ENCODE assay signal across 8 cellular contexts in genomic region chr6:2845880-2846208, GRCh38. TPM values are rescaled to one million over a fixed set of nuclear protein-coding genes. Genes with fewer than 3 reads are reported as not detected.
DNase-seq lines count a peak whose midpoint lies in the region; ATAC-seq and TF ChIP-seq lines count a peak whose summit lies in the region.

No MANE protein-coding gene starts in this region.

- CTCF ChIA-PET in PC-3 (lab: Charles Lee): interaction anchor here (0.6 to 2.7 kb wide), 6 partner anchors 55 to 144 kb away, joined by 3 to 26 read pairs (median 7); no protein-coding TSS in a partner anchor

- H3K36me3 Mint-ChIP-seq in T-helper 2 cell treated with Interferon-gamma antibody and Interleukin-4, amounts not matched to agents 5 μg/mL and 100 μg/mL, for 36 hours (ENCODE audit: low read depth): peaks cover 8% of the 10 kb centered on the region

- no peaks in the 10 kb centered on the region for H3K27me3 Mint-ChIP-seq in T-helper 2 cell treated with Interferon-gamma antibody and Interleukin-4, amounts not matched to agents 5 μg/mL and 100 μg/mL, for 36 hours (ENCODE audit: low read depth)

- peaks cover 46% of the 10 kb centered on the region for H3K4me1 Mint-ChIP-seq in T-helper 2 cell treated with Interferon-gamma antibody and Interleukin-4, amounts not matched to agents 5 μg/mL and 100 μg/mL, for 36 hours (ENCODE audit: low read depth)

- H3K4me3 Mint-ChIP-seq in T-helper 2 cell treated with Interferon-gamma antibody and Interleukin-4, amounts not matched to agents 5 μg/mL and 100 μg/mL, for 36 hours: peak overlapping the region; percentile 39

- no peak overlapping the region for H3K27ac Mint-ChIP-seq in T-helper 2 cell treated with Interferon-gamma antibody and Interleukin-4, amounts not matched to agents 5 μg/mL and 100 μg/mL, for 36 hours

- H3K9me3 ChIP-seq in PC-3 (ENCODE audit: low read length): no peaks in the 10 kb centered on the region
- no peaks in the 10 kb centered on the region for H3K9me3 ChIP-seq in smooth muscle cell (replicated peaks; ENCODE audit: low read depth)

- TF ChIP-seq CTCF in PC-3 (conservative IDR thresholded peaks at IDR 0.05; ENCODE audit: low read depth, low read length) (no peak), dorsolateral prefrontal cortex (IDR thresholded peaks at IDR 0.05 in 54 of 56, conservative IDR thresholded peaks at IDR 0.05 in 2 of 56; ENCODE audit: low read depth in 1 of 56, partially characterized antibody in 56 of 56) (no peak), smooth muscle cell (IDR thresholded peaks at IDR 0.05; ENCODE audit: borderline replicate concordance, insufficient read depth, poor library complexity, severe bottlenecking) (no peak)

- H3K4me2 ChIP-seq in PC-3 (ENCODE audit: low read length) (peak overlapping the region; percentile 85), smooth muscle cell (peak overlapping the region; percentile 75)

- no peaks in the 10 kb centered on the region for H3F3A ChIP-seq in PC-3 (ENCODE audit: low read length, unreplicated experiment)
- peaks cover 8% of the 10 kb centered on the region for H3F3A ChIP-seq in smooth muscle cell (ENCODE audit: low read depth)

- peaks cover 3% of the 10 kb centered on the region for H3K9me3 Mint-ChIP-seq in T-helper 2 cell treated with Interferon-gamma antibody and Interleukin-4, amounts not matched to agents 5 μg/mL and 100 μg/mL, for 36 hours

- H3K9ac ChIP-seq in PC-3 (ENCODE audit: low read length) (peak overlapping the region; percentile 79), smooth muscle cell (ENCODE audit: low read depth) (no peak overlapping the region)

- DNase-seq in T-helper 2 cell treated with Interferon-gamma antibody and Interleukin-4, amounts not matched to agents 5 μg/mL and 100 μg/mL, for 36 hours (ENCODE audit: low spot score): no peak
- no peak for DNase-seq in T-helper 2 cell
- no peak for DNase-seq in PC-3
- DNase-seq in dorsolateral prefrontal cortex: no peak
- no peak for DNase-seq in smooth muscle cell (lab: John Stamatoyannopoulos, UW; ENCODE audit: unreplicated experiment)
- no peak for DNase-seq in A172 (ENCODE audit: low spot score)

- intact Hi-C loops in PC-3 (cut with micrococcal nuclease): loop anchor here (1.0 to 5.0 kb wide), 6 partner anchors 8 to 211 kb away; no protein-coding TSS in a partner anchor
- intact Hi-C loops in dorsolateral prefrontal cortex (cut with DNase I): loop anchor here (1.0 to 10.0 kb wide), 4 partner anchors 86 to 143 kb away; no protein-coding TSS in a partner anchor

- H3K4me1 ChIP-seq in PC-3 (ENCODE audit: insufficient read depth, low read length) (peaks cover 43% of the 10 kb centered on the region), smooth muscle cell (ENCODE audit: low read depth) (peaks cover 3% of the 10 kb centered on the region)

- no peaks in the 10 kb centered on the region for H4K20me1 ChIP-seq in PC-3 (ENCODE audit: low read length)
- no peaks in the 10 kb centered on the region for H4K20me1 ChIP-seq in smooth muscle cell (ENCODE audit: low read depth)

- POLR2A ChIA-PET in PC-3 (lab: Charles Lee; ENCODE audit: unreplicated experiment): no interaction called here

- no peak for ATAC-seq in PC-3
- no peak for ATAC-seq in HG03159 (IDR thresholded peaks at IDR 0.05; ENCODE audit: unreplicated experiment)
- ATAC-seq in HG03442 (IDR thresholded peaks at IDR 0.05; ENCODE audit: unreplicated experiment): no peak

- H3K36me3 ChIP-seq in PC-3 (ENCODE audit: low read depth, low read length): no peaks in the 10 kb centered on the region
- H3K36me3 ChIP-seq in smooth muscle cell (ENCODE audit: low read depth): no peaks in the 10 kb centered on the region

- H3K79me2 ChIP-seq in PC-3 (ENCODE audit: low read length) (peaks cover 7% of the 10 kb centered on the region), smooth muscle cell (ENCODE audit: low read depth) (no peaks in the 10 kb centered on the region)

- WGBS in smooth muscle cell (ENCODE audit: low lambda C conversion rate): 78% methylated on average over 6 of the region's 6 CpGs

- no TSS peak for BruUV-seq in PC-3 (replicated peaks; lab: Mats Ljungman, UMichigan)

- H2AFZ ChIP-seq in PC-3 (ENCODE audit: low read length): peak overlapping the region; percentile 80
- H2AFZ ChIP-seq in smooth muscle cell (ENCODE audit: low read depth): no peak overlapping the region

- H3K27ac ChIP-seq in PC-3 (ENCODE audit: low read length) (peak overlapping the region; percentile 97), dorsolateral prefrontal cortex (peak overlapping the region in 53 of 59 donors; percentile 41 to 95 (median 86)), smooth muscle cell (ENCODE audit: low read depth) (no peak overlapping the region)

- no peaks in the 10 kb centered on the region for H3K9me2 ChIP-seq in PC-3 (replicated peaks; ENCODE audit: low read length)

- H3K27me3 ChIP-seq in PC-3 (ENCODE audit: low read length): no peaks in the 10 kb centered on the region
- H3K27me3 ChIP-seq in dorsolateral prefrontal cortex: no peaks in the 10 kb centered on the region
- no peaks in the 10 kb centered on the region for H3K27me3 ChIP-seq in smooth muscle cell (ENCODE audit: low read depth)

- H3K4me3 ChIP-seq in PC-3 (ENCODE audit: low read length): peak overlapping the region; percentile 61
- H3K4me3 ChIP-seq in dorsolateral prefrontal cortex: peak overlapping the region in 36 of 59 donors; percentile 2 to 48 (median 22)
- H3K4me3 ChIP-seq in smooth muscle cell: no peak overlapping the region

RNA-seq across cellular contexts. Expression of gene SERPINB1, which starts 4.2 kb away (rescaled TPM):
- total RNA-seq in PC-3 (2014; rRNA removed) (78.7 and 133 TPM in 2 replicates), dorsolateral prefrontal cortex (10 to 100 TPM in 86 of 120 experiments, 1 to 10 TPM in 34; 5.2 to 34.5 (median 12.1) TPM), smooth muscle cell (10.5 and 14.8 TPM in 2 replicates)
- polyA plus RNA-seq in smooth muscle cell: 17.7 and 21.9 TPM in 2 replicates
- 12.9 and 15.0 TPM in 2 replicates for total RNA-seq in A172 (2014; rRNA removed; shearing (Covaris generic))

RNA-seq across cellular contexts. Expression of gene SERPINB9, which starts 57.3 kb away (rescaled TPM):
- total RNA-seq in PC-3 (2014; rRNA removed): 0.26 and 0.92 TPM in 2 replicates
- 10 to 100 TPM in 114 of 120 experiments, 1 to 10 TPM in 6; 8.0 to 22.0 (median 14.4) TPM for total RNA-seq in dorsolateral prefrontal cortex
- 22.4 and 23.7 TPM in 2 replicates for total RNA-seq in smooth muscle cell
- polyA plus RNA-seq in smooth muscle cell: 12.9 and 14.5 TPM in 2 replicates
- total RNA-seq in A172 (2014; rRNA removed; shearing (Covaris generic)): not detected in 2 replicates
